ENCODE assay signal across 8 cellular contexts in genomic region chr6:151379933-151380847, GRCh38. TPM values are rescaled to one million over a fixed set of nuclear protein-coding genes. Genes with fewer than 3 reads are reported as not detected.
DNase-seq lines count a peak whose midpoint lies in the region; ATAC-seq, FAIRE-seq and TF ChIP-seq lines count a peak whose summit lies in the region.

No MANE protein-coding gene starts in this region.

- peaks cover 17% of the 10 kb centered on the region for H3K36me3 Mint-ChIP-seq in dendritic cell treated with granulocyte-macrophage colony-stimulating factor and Interleukin-4, amounts not matched to agents 40 ng/mL and 50 ng/mL, for 4 days (ENCODE audit: low read depth)

- H3K9me3 ChIP-seq in MM.1S (replicated peaks; ENCODE audit: insufficient read depth, low read length) (no peaks in the 10 kb centered on the region), skeletal muscle satellite cell (replicated peaks; ENCODE audit: low read length) (no peaks in the 10 kb centered on the region)

- TF ChIP-seq POLR2A in GM12891 (IDR thresholded peaks at IDR 0.05; ENCODE audit: low read depth, low read length), result no peak

- no peaks in the 10 kb centered on the region for H3K9me2 ChIP-seq in MM.1S (replicated peaks; ENCODE audit: insufficient read depth, low read length)

- H3K27me3 ChIP-seq in MM.1S (replicated peaks; ENCODE audit: insufficient read depth, low read length) (no peaks in the 10 kb centered on the region), skeletal muscle satellite cell (ENCODE audit: control insufficient read depth, insufficient read depth, low read length) (no peaks in the 10 kb centered on the region)

- peak overlapping the region; percentile 69 for H3K9ac ChIP-seq in MM.1S (ENCODE audit: low read length)
- H3K9ac ChIP-seq in skeletal muscle satellite cell (ENCODE audit: low read depth, low read length), result peak overlapping the region; percentile 75

- H3F3A ChIP-seq in MM.1S (ENCODE audit: insufficient read depth, low read length), result peaks cover 7% of the 10 kb centered on the region

- intact Hi-C loops in dendritic cell treated with granulocyte-macrophage colony-stimulating factor and Interleukin-4, amounts not matched to agents 40 ng/mL and 50 ng/mL, for 4 days (cut with micrococcal nuclease), result no loop called here

- H3K4me3 ChIP-seq in MM.1S (ENCODE audit: low read length), result peak overlapping the region; percentile 64
- H3K4me3 ChIP-seq in skeletal muscle satellite cell (ENCODE audit: low read length), result peak overlapping the region; percentile 61

- H3K4me2 ChIP-seq in MM.1S (ENCODE audit: low read depth, low read length), result peak overlapping the region; percentile 95
- H3K4me2 ChIP-seq in skeletal muscle satellite cell (ENCODE audit: low read length), result peak overlapping the region; percentile 80

- ATAC-seq in GM21619 (IDR thresholded peaks at IDR 0.05; ENCODE audit: unreplicated experiment), result peak; percentile 66

- peak overlapping the region; percentile 85 for H3K27ac ChIP-seq in MM.1S (ENCODE audit: low read length)

- H3K4me1 Mint-ChIP-seq in dendritic cell treated with granulocyte-macrophage colony-stimulating factor and Interleukin-4, amounts not matched to agents 40 ng/mL and 50 ng/mL, for 4 days (ENCODE audit: low read depth), result peaks cover 39% of the 10 kb centered on the region

- no peak for DNase-seq in GM12891 (ENCODE audit: insufficient read length, low spot score)
- peak; percentile 37 for DNase-seq in MM.1S
- no peak for DNase-seq in epidermal melanocyte (ENCODE audit: insufficient read length, low spot score)
- DNase-seq in NCI-H446 treated with DMSO at 0.1 percent for 48 hours (lab: John Stamatoyannopoulos, UW), result no peak
- DNase-seq in activated CD4-positive, CD25-positive, alpha-beta regulatory T cell treated with anti-CD3 and anti-CD28 coated beads, Interleukin-2, amount 50 U/mL, for 72 hours, result no peak

- peak overlapping the region; percentile 69 for H3K4me3 Mint-ChIP-seq in dendritic cell treated with granulocyte-macrophage colony-stimulating factor and Interleukin-4, amounts not matched to agents 40 ng/mL and 50 ng/mL, for 4 days

- peak overlapping the region; percentile 69 for H2AFZ ChIP-seq in MM.1S (ENCODE audit: low read length)

- FAIRE-seq in GM12891 (lab: Jason Lieb, UNC), result no peak

- no peaks in the 10 kb centered on the region for H4K20me1 ChIP-seq in MM.1S (ENCODE audit: insufficient read depth, low read length)

- H3K9me3 Mint-ChIP-seq in dendritic cell treated with granulocyte-macrophage colony-stimulating factor and Interleukin-4, amounts not matched to agents 40 ng/mL and 50 ng/mL, for 4 days, result no peaks in the 10 kb centered on the region

- H3K4me1 ChIP-seq in MM.1S (ENCODE audit: low read length) (0 out of 2 replicates have a peak, but pooled peaks cover 3% of the 10 kb centered on the region), skeletal muscle satellite cell (ENCODE audit: control insufficient read depth, insufficient read depth, low read length) (peaks cover 20% of the 10 kb centered on the region)

- no peak for TF ChIP-seq CTCF in MM.1S (IDR thresholded peaks at IDR 0.05; ENCODE audit: low read length)

- peaks cover 84% of the 10 kb centered on the region for H3K79me2 ChIP-seq in MM.1S (ENCODE audit: low read length)

- H3K27me3 Mint-ChIP-seq in dendritic cell treated with granulocyte-macrophage colony-stimulating factor and Interleukin-4, amounts not matched to agents 40 ng/mL and 50 ng/mL, for 4 days, result no peaks in the 10 kb centered on the region

- peak overlapping the region; percentile 85 for H3K27ac Mint-ChIP-seq in dendritic cell treated with granulocyte-macrophage colony-stimulating factor and Interleukin-4, amounts not matched to agents 40 ng/mL and 50 ng/mL, for 4 days

- no peaks in the 10 kb centered on the region for H3K36me3 ChIP-seq in MM.1S (replicated peaks; ENCODE audit: insufficient read depth, low read length)
- no peaks in the 10 kb centered on the region for H3K36me3 ChIP-seq in skeletal muscle satellite cell (ENCODE audit: insufficient read depth, low read length)

TF ChIP-seq in GM12891, 5 proteins besides CTCF, POLR2A, EP300 and RAD21:
- TF ChIP-seq TAF1 (IDR thresholded peaks at IDR 0.05; ENCODE audit: low read depth, low read length) (peak; percentile 22; the same call in 1 of the 2 replicates), POLR2AphosphoS5 (IDR thresholded peaks at IDR 0.05; ENCODE audit: low read depth, low read length) (no peak), PAX5 (IDR thresholded peaks at IDR 0.05; ENCODE audit: insufficient read depth, low read length, severe bottlenecking) (no peak), SPI1 (IDR thresholded peaks at IDR 0.05; ENCODE audit: low read depth, low read length) (peak; percentile 52)

RNA-seq across cellular contexts. Expression of gene ZBTB2, which starts 11.2 kb away (rescaled TPM):
- polyA plus RNA-seq in GM12891 (2012; ENCODE audit: low read depth, missing spikeins), result 11.9 TPM
- 6.3 and 6.6 TPM in 2 replicates for total RNA-seq in skeletal muscle satellite cell (2012; rRNA removed)
